5 cellular contexts compared by ENCODE assay signal in the genomic region with DNA sequence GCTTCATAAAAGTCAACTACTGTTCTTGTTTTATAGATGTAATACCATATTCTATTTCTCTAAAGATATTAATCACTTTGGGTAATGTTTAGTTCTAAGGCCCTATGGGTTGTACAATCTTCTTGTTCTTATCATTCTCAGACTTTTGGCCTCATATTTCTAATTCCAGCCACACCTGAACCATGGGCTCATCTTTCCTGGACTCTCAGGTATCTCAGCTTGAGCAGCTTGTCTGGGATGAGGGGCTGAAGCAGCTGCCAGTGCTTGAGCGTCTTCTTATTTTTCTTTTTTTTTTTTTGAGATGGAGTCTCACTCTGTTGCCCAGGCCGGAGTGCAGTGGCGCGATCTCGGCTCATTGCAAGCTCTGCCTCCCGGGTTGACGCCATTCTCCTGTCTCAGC.
"Had no signal": no experiment of that assay in that cellular context is flagged by ENCODE, and none has a peak within 500 bp of the region (broad histone marks: within the 10 kb centered on the region; RNA-seq: fewer than 3 reads in every experiment).

No MANE protein-coding gene starts in this region.

- H3K27ac ChIP-seq: HL-60 had no signal

- H3K4me3 ChIP-seq: K562 had no signal

- DNase-seq: IMR-90, KBM-7, KG1 had no signal
